ENCODE assay signal across 1 cellular context in genomic region chr2:173568054-173568453, GRCh38.
TF ChIP-seq lines count a peak whose summit lies in the region.

No MANE protein-coding gene starts in this region.

TF ChIP-seq in H1, 55 proteins besides CTCF, POLR2A, EP300 and RAD21:
- TF ChIP-seq KDM5A (IDR thresholded peaks at IDR 0.05; ENCODE audit: low read length) (no peak), FOSL1 (IDR thresholded peaks at IDR 0.05; ENCODE audit: insufficient read depth, low read depth, low read length) (no peak), CBX5 (IDR thresholded peaks at IDR 0.05; ENCODE audit: low read depth, low read length) (no peak), SUZ12 (IDR thresholded peaks at IDR 0.05; ENCODE audit: low read length) (no peak), HDAC2 (IDR thresholded peaks at IDR 0.05; ENCODE audit: borderline replicate concordance in 1 of 2, low read depth in 2 of 2, low read length in 2 of 2) (no peak), SP2 (IDR thresholded peaks at IDR 0.05; ENCODE audit: low read length) (no peak), CHD1 (IDR thresholded peaks at IDR 0.05; ENCODE audit: low read depth, low read length) (no peak), BRCA1 (IDR thresholded peaks at IDR 0.05; ENCODE audit: low read depth, low read length) (no peak), EGR1 (IDR thresholded peaks at IDR 0.05; ENCODE audit: borderline replicate concordance, low read depth, low read length) (no peak), CHD7 (IDR thresholded peaks at IDR 0.05; ENCODE audit: insufficient replicate concordance, low read length) (no peak), CBX8 (IDR thresholded peaks at IDR 0.05; ENCODE audit: borderline replicate concordance, low read depth, low read length) (no peak), GTF2F1 (IDR thresholded peaks at IDR 0.05; ENCODE audit: borderline replicate concordance, low read depth, low read length) (no peak), CREB1 (IDR thresholded peaks at IDR 0.05) (no peak), ATF2 (IDR thresholded peaks at IDR 0.05; ENCODE audit: low read length) (no peak), BCL11A (IDR thresholded peaks at IDR 0.05; ENCODE audit: low read depth in 2 of 2, low read length in 2 of 2) (no peak)
